Comparison of ENCODE assay signal across 1 cellular context in the genomic region with DNA sequence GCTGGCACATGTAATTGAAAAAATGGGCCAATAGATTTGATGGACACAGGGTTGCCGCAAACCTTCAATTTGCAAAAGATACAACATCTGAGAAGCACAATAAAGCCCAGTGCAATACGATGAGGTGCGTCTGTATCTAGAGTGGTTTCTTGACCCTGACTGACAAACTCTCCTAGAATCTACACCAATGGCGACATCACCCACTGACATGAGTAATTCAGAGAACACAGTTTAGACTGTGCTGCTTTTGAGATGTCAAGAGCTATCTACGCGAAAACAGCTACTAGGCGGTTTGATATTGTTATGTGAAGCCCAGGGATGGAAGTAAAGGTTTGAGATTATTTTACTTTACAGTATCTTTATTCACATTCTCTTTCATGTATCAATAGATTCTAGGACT.
TF ChIP-seq lines count a peak whose summit lies in the region.

No MANE protein-coding gene starts in this region.

TF ChIP-seq in K562, 482 proteins besides CTCF, POLR2A, EP300 and RAD21:
- TF ChIP-seq ZC3H8 (IDR thresholded peaks at IDR 0.05) (no peak), RBM22 (IDR thresholded peaks at IDR 0.05; ENCODE audit: low read depth, low read length, poor library complexity, severe bottlenecking) (no peak), ARNT (IDR thresholded peaks at IDR 0.05) (no peak), BHLHE40 (IDR thresholded peaks at IDR 0.05; ENCODE audit: low read length) (no peak), ZNF212 (CRISPR knock-in tag; IDR thresholded peaks at IDR 0.05) (no peak), PHTF2 (CRISPR knock-in tag; IDR thresholded peaks at IDR 0.05) (no peak), TBP (optimal IDR thresholded peaks at IDR 0.05; ENCODE audit: low read depth, low read length) (no peak), TCF3 (CRISPR knock-in tag; IDR thresholded peaks at IDR 0.05) (no peak), MYNN (IDR thresholded peaks at IDR 0.05) (no peak), MYNN (CRISPR knock-in tag; IDR thresholded peaks at IDR 0.05) (no peak), ZFP36 (IDR thresholded peaks at IDR 0.05; ENCODE audit: low read depth, low read length, partially characterized antibody) (no peak), ZNF175 (CRISPR knock-in tag; IDR thresholded peaks at IDR 0.05; ENCODE audit: low read depth) (no peak), ZBTB7A (IDR thresholded peaks at IDR 0.05; ENCODE audit: borderline replicate concordance, control insufficient read depth, low read depth, low read length) (no peak), CTBP1 (IDR thresholded peaks at IDR 0.05; ENCODE audit: borderline replicate concordance) (no peak), HCFC1 (IDR thresholded peaks at IDR 0.05; ENCODE audit: low read depth, low read length) (no peak), SRSF9 (IDR thresholded peaks at IDR 0.05; ENCODE audit: borderline replicate concordance, low read depth, low read length) (no peak)
- TF ChIP-seq, protein P1, sequence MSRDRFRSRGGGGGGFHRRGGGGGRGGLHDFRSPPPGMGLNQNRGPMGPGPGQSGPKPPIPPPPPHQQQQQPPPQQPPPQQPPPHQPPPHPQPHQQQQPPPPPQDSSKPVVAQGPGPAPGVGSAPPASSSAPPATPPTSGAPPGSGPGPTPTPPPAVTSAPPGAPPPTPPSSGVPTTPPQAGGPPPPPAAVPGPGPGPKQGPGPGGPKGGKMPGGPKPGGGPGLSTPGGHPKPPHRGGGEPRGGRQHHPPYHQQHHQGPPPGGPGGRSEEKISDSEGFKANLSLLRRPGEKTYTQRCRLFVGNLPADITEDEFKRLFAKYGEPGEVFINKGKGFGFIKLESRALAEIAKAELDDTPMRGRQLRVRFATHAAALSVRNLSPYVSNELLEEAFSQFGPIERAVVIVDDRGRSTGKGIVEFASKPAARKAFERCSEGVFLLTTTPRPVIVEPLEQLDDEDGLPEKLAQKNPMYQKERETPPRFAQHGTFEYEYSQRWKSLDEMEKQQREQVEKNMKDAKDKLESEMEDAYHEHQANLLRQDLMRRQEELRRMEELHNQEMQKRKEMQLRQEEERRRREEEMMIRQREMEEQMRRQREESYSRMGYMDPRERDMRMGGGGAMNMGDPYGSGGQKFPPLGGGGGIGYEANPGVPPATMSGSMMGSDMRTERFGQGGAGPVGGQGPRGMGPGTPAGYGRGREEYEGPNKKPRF (IDR thresholded peaks at IDR 0.05; ENCODE audit: low read depth, low read length), result no peak
- TF ChIP-seq, protein P2, sequence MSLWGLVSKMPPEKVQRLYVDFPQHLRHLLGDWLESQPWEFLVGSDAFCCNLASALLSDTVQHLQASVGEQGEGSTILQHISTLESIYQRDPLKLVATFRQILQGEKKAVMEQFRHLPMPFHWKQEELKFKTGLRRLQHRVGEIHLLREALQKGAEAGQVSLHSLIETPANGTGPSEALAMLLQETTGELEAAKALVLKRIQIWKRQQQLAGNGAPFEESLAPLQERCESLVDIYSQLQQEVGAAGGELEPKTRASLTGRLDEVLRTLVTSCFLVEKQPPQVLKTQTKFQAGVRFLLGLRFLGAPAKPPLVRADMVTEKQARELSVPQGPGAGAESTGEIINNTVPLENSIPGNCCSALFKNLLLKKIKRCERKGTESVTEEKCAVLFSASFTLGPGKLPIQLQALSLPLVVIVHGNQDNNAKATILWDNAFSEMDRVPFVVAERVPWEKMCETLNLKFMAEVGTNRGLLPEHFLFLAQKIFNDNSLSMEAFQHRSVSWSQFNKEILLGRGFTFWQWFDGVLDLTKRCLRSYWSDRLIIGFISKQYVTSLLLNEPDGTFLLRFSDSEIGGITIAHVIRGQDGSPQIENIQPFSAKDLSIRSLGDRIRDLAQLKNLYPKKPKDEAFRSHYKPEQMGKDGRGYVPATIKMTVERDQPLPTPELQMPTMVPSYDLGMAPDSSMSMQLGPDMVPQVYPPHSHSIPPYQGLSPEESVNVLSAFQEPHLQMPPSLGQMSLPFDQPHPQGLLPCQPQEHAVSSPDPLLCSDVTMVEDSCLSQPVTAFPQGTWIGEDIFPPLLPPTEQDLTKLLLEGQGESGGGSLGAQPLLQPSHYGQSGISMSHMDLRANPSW (CRISPR knock-in tag; IDR thresholded peaks at IDR 0.05), result no peak
- TF ChIP-seq, protein P3, sequence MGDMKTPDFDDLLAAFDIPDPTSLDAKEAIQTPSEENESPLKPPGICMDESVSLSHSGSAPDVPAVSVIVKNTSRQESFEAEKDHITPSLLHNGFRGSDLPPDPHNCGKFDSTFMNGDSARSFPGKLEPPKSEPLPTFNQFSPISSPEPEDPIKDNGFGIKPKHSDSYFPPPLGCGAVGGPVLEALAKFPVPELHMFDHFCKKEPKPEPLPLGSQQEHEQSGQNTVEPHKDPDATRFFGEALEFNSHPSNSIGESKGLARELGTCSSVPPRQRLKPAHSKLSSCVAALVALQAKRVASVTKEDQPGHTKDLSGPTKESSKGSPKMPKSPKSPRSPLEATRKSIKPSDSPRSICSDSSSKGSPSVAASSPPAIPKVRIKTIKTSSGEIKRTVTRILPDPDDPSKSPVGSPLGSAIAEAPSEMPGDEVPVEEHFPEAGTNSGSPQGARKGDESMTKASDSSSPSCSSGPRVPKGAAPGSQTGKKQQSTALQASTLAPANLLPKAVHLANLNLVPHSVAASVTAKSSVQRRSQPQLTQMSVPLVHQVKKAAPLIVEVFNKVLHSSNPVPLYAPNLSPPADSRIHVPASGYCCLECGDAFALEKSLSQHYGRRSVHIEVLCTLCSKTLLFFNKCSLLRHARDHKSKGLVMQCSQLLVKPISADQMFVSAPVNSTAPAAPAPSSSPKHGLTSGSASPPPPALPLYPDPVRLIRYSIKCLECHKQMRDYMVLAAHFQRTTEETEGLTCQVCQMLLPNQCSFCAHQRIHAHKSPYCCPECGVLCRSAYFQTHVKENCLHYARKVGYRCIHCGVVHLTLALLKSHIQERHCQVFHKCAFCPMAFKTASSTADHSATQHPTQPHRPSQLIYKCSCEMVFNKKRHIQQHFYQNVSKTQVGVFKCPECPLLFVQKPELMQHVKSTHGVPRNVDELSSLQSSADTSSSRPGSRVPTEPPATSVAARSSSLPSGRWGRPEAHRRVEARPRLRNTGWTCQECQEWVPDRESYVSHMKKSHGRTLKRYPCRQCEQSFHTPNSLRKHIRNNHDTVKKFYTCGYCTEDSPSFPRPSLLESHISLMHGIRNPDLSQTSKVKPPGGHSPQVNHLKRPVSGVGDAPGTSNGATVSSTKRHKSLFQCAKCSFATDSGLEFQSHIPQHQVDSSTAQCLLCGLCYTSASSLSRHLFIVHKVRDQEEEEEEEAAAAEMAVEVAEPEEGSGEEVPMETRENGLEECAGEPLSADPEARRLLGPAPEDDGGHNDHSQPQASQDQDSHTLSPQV (IDR thresholded peaks at IDR 0.05), result no peak
- TF ChIP-seq, protein P4, sequence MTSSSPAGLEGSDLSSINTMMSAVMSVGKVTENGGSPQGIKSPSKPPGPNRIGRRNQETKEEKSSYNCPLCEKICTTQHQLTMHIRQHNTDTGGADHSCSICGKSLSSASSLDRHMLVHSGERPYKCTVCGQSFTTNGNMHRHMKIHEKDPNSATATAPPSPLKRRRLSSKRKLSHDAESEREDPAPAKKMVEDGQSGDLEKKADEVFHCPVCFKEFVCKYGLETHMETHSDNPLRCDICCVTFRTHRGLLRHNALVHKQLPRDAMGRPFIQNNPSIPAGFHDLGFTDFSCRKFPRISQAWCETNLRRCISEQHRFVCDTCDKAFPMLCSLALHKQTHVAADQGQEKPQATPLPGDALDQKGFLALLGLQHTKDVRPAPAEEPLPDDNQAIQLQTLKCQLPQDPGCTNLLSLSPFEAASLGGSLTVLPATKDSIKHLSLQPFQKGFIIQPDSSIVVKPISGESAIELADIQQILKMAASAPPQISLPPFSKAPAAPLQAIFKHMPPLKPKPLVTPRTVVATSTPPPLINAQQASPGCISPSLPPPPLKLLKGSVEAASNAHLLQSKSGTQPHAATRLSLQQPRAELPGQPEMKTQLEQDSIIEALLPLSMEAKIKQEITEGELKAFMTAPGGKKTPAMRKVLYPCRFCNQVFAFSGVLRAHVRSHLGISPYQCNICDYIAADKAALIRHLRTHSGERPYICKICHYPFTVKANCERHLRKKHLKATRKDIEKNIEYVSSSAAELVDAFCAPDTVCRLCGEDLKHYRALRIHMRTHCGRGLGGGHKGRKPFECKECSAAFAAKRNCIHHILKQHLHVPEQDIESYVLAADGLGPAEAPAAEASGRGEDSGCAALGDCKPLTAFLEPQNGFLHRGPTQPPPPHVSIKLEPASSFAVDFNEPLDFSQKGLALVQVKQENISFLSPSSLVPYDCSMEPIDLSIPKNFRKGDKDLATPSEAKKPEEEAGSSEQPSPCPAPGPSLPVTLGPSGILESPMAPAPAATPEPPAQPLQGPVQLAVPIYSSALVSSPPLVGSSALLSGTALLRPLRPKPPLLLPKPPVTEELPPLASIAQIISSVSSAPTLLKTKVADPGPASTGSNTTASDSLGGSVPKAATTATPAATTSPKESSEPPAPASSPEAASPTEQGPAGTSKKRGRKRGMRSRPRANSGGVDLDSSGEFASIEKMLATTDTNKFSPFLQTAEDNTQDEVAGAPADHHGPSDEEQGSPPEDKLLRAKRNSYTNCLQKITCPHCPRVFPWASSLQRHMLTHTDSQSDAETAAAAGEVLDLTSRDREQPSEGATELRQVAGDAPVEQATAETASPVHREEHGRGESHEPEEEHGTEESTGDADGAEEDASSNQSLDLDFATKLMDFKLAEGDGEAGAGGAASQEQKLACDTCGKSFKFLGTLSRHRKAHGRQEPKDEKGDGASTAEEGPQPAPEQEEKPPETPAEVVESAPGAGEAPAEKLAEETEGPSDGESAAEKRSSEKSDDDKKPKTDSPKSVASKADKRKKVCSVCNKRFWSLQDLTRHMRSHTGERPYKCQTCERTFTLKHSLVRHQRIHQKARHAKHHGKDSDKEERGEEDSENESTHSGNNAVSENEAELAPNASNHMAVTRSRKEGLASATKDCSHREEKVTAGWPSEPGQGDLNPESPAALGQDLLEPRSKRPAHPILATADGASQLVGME (CRISPR knock-in tag; IDR thresholded peaks at IDR 0.05), result no peak
